ENCODE assay signal across 8 cellular contexts in genomic region chr21:39312112-39313041, GRCh38. TPM values are rescaled to one million over a fixed set of nuclear protein-coding genes. Genes with fewer than 3 reads are reported as not detected.
DNase-seq lines count a peak whose midpoint lies in the region; ATAC-seq and TF ChIP-seq lines count a peak whose summit lies in the region.

No MANE protein-coding gene starts in this region.

- DNase-seq in GM12865 (ENCODE audit: low read depth) (peak; percentile 94), NCI-H1417 (lab: John Stamatoyannopoulos, UW) (peak; percentile 91 to 96 (median 95)), Right ventricle myocardium inferior (ENCODE audit: missing footprints) (peak; percentile 95), osteocyte (ENCODE audit: extremely low spot score, unreplicated experiment) (peak; percentile 95)
- DNase-seq in activated naive CD8-positive, alpha-beta T cell treated with anti-CD3 and anti-CD28 coated beads, Interleukin-2, amount 50 U/mL, for 16 hours (ENCODE audit: low read depth, low spot score), result peak; percentile 91

- H3K9ac ChIP-seq in SU-DHL-6 (ENCODE audit: low read length), result peak overlapping the region; percentile 98

- H3K4me3 ChIP-seq in GM12865 (ENCODE audit: low read depth, low read length) (peak overlapping the region; percentile 80), SU-DHL-6 (ENCODE audit: insufficient read depth, low read length, poor library complexity, severe bottlenecking) (peak overlapping the region; percentile 65), thymus (ENCODE audit: low read length) (peak overlapping the region; percentile 98)

- no peak for TF ChIP-seq CTCF in GM12865 (IDR thresholded peaks at IDR 0.05; ENCODE audit: insufficient read depth, low read depth, low read length, missing control alignments)
- TF ChIP-seq CTCF in SU-DHL-6 (IDR thresholded peaks at IDR 0.05; ENCODE audit: insufficient read depth, low read length, poor library complexity, severe bottlenecking), result no peak
- TF ChIP-seq CTCF in osteocyte (IDR thresholded peaks at IDR 0.05), result no peak

- intact Hi-C loops in Right ventricle myocardium inferior (cut with DNase I), result loop anchor here (1.0 to 2.0 kb wide), 4 partner anchors 36 to 134 kb away; partner anchors contain the start of gene HMGN1

- H3K4me1 ChIP-seq in thymus (ENCODE audit: control insufficient read depth, insufficient read depth, low read length), result peaks cover 5% of the 10 kb centered on the region

- H3K27me3 ChIP-seq in SU-DHL-6 (ENCODE audit: low read length), result no peaks in the 10 kb centered on the region
- no peaks in the 10 kb centered on the region for H3K27me3 ChIP-seq in thymus (ENCODE audit: control insufficient read depth, insufficient read depth)

- no peaks in the 10 kb centered on the region for H3K9me3 Mint-ChIP-seq in osteocyte (ENCODE audit: unreplicated experiment)

- H3K27ac ChIP-seq in SU-DHL-6 (ENCODE audit: low read depth, low read length), result peak overlapping the region; percentile 98
- H3K27ac ChIP-seq in thymus (ENCODE audit: low read depth), result peak overlapping the region; percentile 96

- peaks cover 30% of the 10 kb centered on the region for H3K36me3 ChIP-seq in SU-DHL-6 (ENCODE audit: low read length)
- H3K36me3 ChIP-seq in thymus (ENCODE audit: control insufficient read depth, insufficient read depth), result peaks cover 18% of the 10 kb centered on the region

- peaks cover 52% of the 10 kb centered on the region for H3F3A ChIP-seq in SU-DHL-6 (ENCODE audit: insufficient read depth)

- 2% methylated on average over 64 of the region's 65 CpGs for WGBS in thymus

- peak overlapping the region; percentile 79 for H3K4me2 ChIP-seq in SU-DHL-6 (ENCODE audit: low read depth, low read length, poor library complexity, severe bottlenecking)

- H4K20me1 ChIP-seq in SU-DHL-6 (ENCODE audit: low read depth, low read length), result peaks cover 30% of the 10 kb centered on the region

- H3K9me3 ChIP-seq in SU-DHL-6 (ENCODE audit: insufficient read depth, low read length) (no peaks in the 10 kb centered on the region), thymus (ENCODE audit: control insufficient read depth) (no peaks in the 10 kb centered on the region)

- H2AFZ ChIP-seq in SU-DHL-6 (ENCODE audit: low read depth, low read length, severe bottlenecking), result no peak overlapping the region

- peaks cover 32% of the 10 kb centered on the region for H3K4me1 Mint-ChIP-seq in osteocyte (ENCODE audit: unreplicated experiment)

- H3K36me3 Mint-ChIP-seq in osteocyte (ENCODE audit: unreplicated experiment), result peaks cover 20% of the 10 kb centered on the region

- H3K27ac Mint-ChIP-seq in osteocyte (ENCODE audit: unreplicated experiment), result peak overlapping the region; percentile 64

- H3K27me3 Mint-ChIP-seq in osteocyte (ENCODE audit: unreplicated experiment), result no peaks in the 10 kb centered on the region

- ATAC-seq in HG02798 (IDR thresholded peaks at IDR 0.05; ENCODE audit: poor library complexity, unreplicated experiment), result peak; percentile 83
- ATAC-seq in Right ventricle myocardium inferior, result peak; percentile 89

- H3K4me3 Mint-ChIP-seq in osteocyte (ENCODE audit: unreplicated experiment), result peak overlapping the region; percentile 76

- peaks cover 60% of the 10 kb centered on the region for H3K79me2 ChIP-seq in SU-DHL-6 (ENCODE audit: insufficient read depth, low read length)

- no peaks in the 10 kb centered on the region for H3K9me2 ChIP-seq in SU-DHL-6 (replicated peaks; ENCODE audit: insufficient read depth, low read length)

RNA-seq across cellular contexts. Expression of gene BRWD1, which starts 1.1 kb away (rescaled TPM):
- total RNA-seq in Right ventricle myocardium inferior, result 29.1 TPM
- 40.8 and 41.9 TPM in 2 replicates for total RNA-seq in osteocyte
- polyA plus RNA-seq in thymus, result 25.1 TPM

RNA-seq across cellular contexts. Expression of gene HMGN1, which starts 36.5 kb away (rescaled TPM):
- total RNA-seq in Right ventricle myocardium inferior (69.1 TPM), osteocyte (267 and 289 TPM in 2 replicates)
- polyA plus RNA-seq in thymus, result 382 TPM

Comparison
In these comparisons a context has a peak if more than half of its experiments do, and no peak if none do; other contexts are left out.
1. Peak in every context shown above with its lines: DNase-seq, ATAC-seq, H3K4me3 ChIP-seq and H3K27ac ChIP-seq.